Comparison of ENCODE assay signal across 8 cellular contexts in the genomic region with DNA sequence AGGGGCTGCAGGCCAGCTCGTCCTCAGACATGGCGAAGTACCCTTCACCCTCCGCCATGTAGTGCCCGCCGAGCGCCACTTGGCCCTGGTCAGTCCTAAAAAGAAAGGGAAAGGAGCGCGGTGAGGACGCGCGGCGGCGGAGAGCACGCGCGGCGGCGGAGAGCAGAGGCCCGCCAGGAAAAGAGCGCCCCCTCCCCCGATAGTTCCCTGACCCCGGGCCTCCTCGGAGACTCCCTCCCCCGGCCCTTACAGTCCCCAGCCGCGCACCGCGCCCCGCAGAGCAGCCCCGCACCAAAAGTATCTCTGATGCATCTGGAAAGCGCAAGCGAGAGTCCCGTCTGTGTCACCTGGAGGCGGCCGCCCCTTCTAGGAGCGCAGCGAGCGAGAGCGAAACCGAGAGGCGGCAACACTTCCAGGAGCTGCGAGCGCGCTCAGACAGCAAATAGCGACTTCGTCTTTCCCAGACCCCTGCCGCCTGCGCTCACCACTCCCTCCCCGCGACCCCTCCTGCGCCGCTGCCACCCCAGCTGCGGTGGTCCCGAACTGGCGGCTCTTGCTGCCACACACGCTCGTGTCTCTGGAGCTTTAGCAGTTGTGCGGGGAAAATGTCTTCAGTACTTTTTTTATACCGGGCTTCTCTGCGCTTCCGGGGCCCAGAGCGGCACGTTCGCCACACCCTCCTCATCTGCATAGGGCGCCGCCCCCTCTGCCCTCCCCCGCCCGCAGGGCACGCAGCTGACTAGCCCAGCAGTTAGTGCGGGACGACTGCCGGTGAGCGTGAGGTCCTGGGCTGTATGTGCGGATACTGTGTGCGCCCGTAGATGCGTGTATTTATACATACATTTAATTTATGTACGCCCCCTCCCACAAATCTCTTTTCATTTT. TPM values are rescaled to one million over a fixed set of nuclear protein-coding genes. Genes with fewer than 3 reads are reported as not detected.
A peak's percentile ranks its signal among the peaks of the same experiment; 100 is the strongest.
DNase-seq lines count a peak whose midpoint lies in the region; ATAC-seq and TF ChIP-seq lines count a peak whose summit lies in the region.

A gene (minus strand): TSS at position 598 of the 885 bp plus-strand sequence. CDS start 540 bp downstream, at position 58.

- peak within 1 kb of the TSS; percentile 95 for H3K4me3 ChIP-seq in BJ (ENCODE audit: low read depth, low read length)

- CTCF ChIA-PET in BJ (lab: Yijun Ruan, JAX), result interaction anchor here (0.7 to 2.9 kb wide), 11 partner anchors 11 to 515 kb away, joined by 3 to 20 read pairs (median 6); no protein-coding TSS in a partner anchor

- peaks cover 4% of the 10 kb centered on the region; the same call in 1 of the 2 replicates for H3K36me3 ChIP-seq in BJ (ENCODE audit: control insufficient read depth, insufficient read depth, low read length)

- TF ChIP-seq CTCF in BJ (IDR thresholded peaks at IDR 0.05; ENCODE audit: insufficient read depth, low read depth, low read length), result peak; percentile 20; the same call in 1 of the 2 replicates

- peak; percentile 70 for ATAC-seq in HG03439 (IDR thresholded peaks at IDR 0.05; ENCODE audit: unreplicated experiment)

- no peaks in the 10 kb centered on the region for H3K27me3 ChIP-seq in BJ (ENCODE audit: control insufficient read depth, insufficient read depth, low read length)

- DNase-seq in BJ (ENCODE audit: low read depth), result peak; percentile 67
- peak; percentile 46 for DNase-seq in GM19240 (ENCODE audit: insufficient read length, low spot score)
- peak; percentile 99 for DNase-seq in NCI-H774 (lab: John Stamatoyannopoulos, UW)
- peak; percentile 90 for DNase-seq in activated CD8-positive, alpha-beta memory T cell treated with anti-CD3 and anti-CD28 coated beads for 24 hours
- peak; percentile 67 for DNase-seq in effector CD4-positive, alpha-beta T cell
- peak; percentile 90 for DNase-seq in medulla oblongata (ENCODE audit: extremely low spot score)
- peak; percentile 60 to 74 (median 66) for DNase-seq in stimulated activated CD4-positive, alpha-beta T cell treated with anti-CD3 and anti-CD28 coated beads, TNF-alpha, amount 100 ng/mL, for 48 hours (ENCODE audit: low read depth in 3 of 3)

- POLR2A ChIA-PET in BJ (lab: Charles Lee), result interaction anchor here (0.6 to 2.2 kb wide), 4 partner anchors 14 to 510 kb away, joined by 3 to 9 read pairs (median 4); no protein-coding TSS in a partner anchor

RNA-seq across cellular contexts. Expression of the gene that starts here (rescaled TPM):
- 9.7 and 19.8 TPM in 2 replicates for polyA plus RNA-seq in BJ (2011; rRNA removed)
- polyA minus RNA-seq in BJ (2011; rRNA and poly(A)+ RNA removed), result 10.1 and 13.4 TPM in 2 replicates

Comparison
In these comparisons a context has a peak if more than half of its experiments do, and no peak if none do; other contexts are left out.
1. Peak in every context shown above with its lines: DNase-seq, ATAC-seq and H3K4me3 ChIP-seq.
2. DNase-seq: peak in every context shown above with its lines; median percentile 99 in NCI-H774; 90 in activated CD8-positive, alpha-beta memory T cell treated with anti-CD3 and anti-CD28 coated beads for 24 hours; 90 in medulla oblongata; 67 in BJ; 67 in effector CD4-positive, alpha-beta T cell; 66 in stimulated activated CD4-positive, alpha-beta T cell treated with anti-CD3 and anti-CD28 coated beads, TNF-alpha, amount 100 ng/mL, for 48 hours; 46 in GM19240.